ENCODE assay signal across 8 cellular contexts in genomic region chr4:184168406-184169019, GRCh38. TPM values are rescaled to one million over a fixed set of nuclear protein-coding genes. Genes with fewer than 3 reads are reported as not detected.
DNase-seq lines count a peak whose midpoint lies in the region; TF ChIP-seq lines count a peak whose summit lies in the region.

No MANE protein-coding gene starts in this region.

- DNase-seq in GM03348 (ENCODE audit: low spot score) (peak; percentile 93), GOT3 (lab: John Stamatoyannopoulos, UW) (peak; percentile 1), LHCN-M2 (ENCODE audit: low read depth) (peak; percentile 47), kidney epithelial cell (ENCODE audit: low read depth) (peak; percentile 14), NCI-H2171 treated with DMSO at 0.1 percent for 48 hours (lab: John Stamatoyannopoulos, UW) (no peak)
- DNase-seq in central memory CD4-positive, alpha-beta T cell: peak; percentile 10
- peak; percentile 17 to 48 (median 28) for DNase-seq in stimulated activated CD4-positive, alpha-beta T cell treated with anti-CD3 and anti-CD28 coated beads, Interleukin-1b, Interleukin-23, amount 100 ng/mL, for 24 hours (ENCODE audit: low read depth in 4 of 4, low spot score in 1 of 4)

- H3K27me3 ChIP-seq in kidney epithelial cell (ENCODE audit: control insufficient read depth, insufficient read depth, low read length): peaks cover 4% of the 10 kb centered on the region

- H3K36me3 ChIP-seq in kidney epithelial cell (ENCODE audit: control insufficient read depth, insufficient read depth, low read length): no peaks in the 10 kb centered on the region

- H3K4me3 ChIP-seq in WI38 (ENCODE audit: low read depth, low read length) (no peak overlapping the region), kidney epithelial cell (ENCODE audit: low read depth, low read length) (no peak overlapping the region)

- TF ChIP-seq CTCF in WI38 (IDR thresholded peaks at IDR 0.05; ENCODE audit: low read depth, low read length): peak; percentile 93
- peak; percentile 95 for TF ChIP-seq CTCF in kidney epithelial cell (IDR thresholded peaks at IDR 0.05; ENCODE audit: insufficient read depth, low read length, poor library complexity, severe bottlenecking)

RNA-seq across cellular contexts. Expression of gene ENPP6, which starts 49.2 kb away (rescaled TPM):
- total RNA-seq in LHCN-M2 (2014; rRNA removed): not detected in 2 replicates
- polyA plus RNA-seq in LHCN-M2 (2012): not detected
- total RNA-seq in kidney epithelial cell: under 0.01 and 0.04 TPM in 2 replicates
